ENCODE assay signal across 18 cellular contexts in genomic region chr7:29569648-29570047, GRCh38. TPM values are rescaled to one million over a fixed set of nuclear protein-coding genes. Genes with fewer than 3 reads are reported as not detected.
DNase-seq lines count a peak whose midpoint lies in the region; ATAC-seq and TF ChIP-seq lines count a peak whose summit lies in the region.
"Had no signal": no experiment of that assay in that cellular context is flagged by ENCODE, and none has a peak within 500 bp of the region (broad histone marks: within the 10 kb centered on the region; RNA-seq: fewer than 3 reads in every experiment).

No MANE protein-coding gene starts in this region.

- H3K9me3 ChIP-seq in SK-N-SH (no peaks in the 10 kb centered on the region), heart right ventricle (no peaks in the 10 kb centered on the region)
- H3K9me3 ChIP-seq: Caco-2 had no signal

- ATAC-seq in SK-N-SH treated with all-trans-retinoic acid at 6 μM for 48 hours (no peak), HG03457 (IDR thresholded peaks at IDR 0.05; ENCODE audit: unreplicated experiment) (no peak), heart right ventricle (no peak)
- ATAC-seq: sciatic nerve; stimulated activated memory B cell treated with anti-CD40 and anti-IgM and Interleukin-4, amounts not matched to agents 10 μg/mL and 1 μg/mL and 100 μg/mL, for 72 hours had no signal

- peaks cover 22% of the 10 kb centered on the region; the same call in 1 of the 2 replicates for H3K27me3 ChIP-seq in SK-N-SH (ENCODE audit: insufficient read depth)
- peaks cover 0 to 73% (median 42%) of the 10 kb centered on the region in 7 donors for H3K27me3 ChIP-seq in heart right ventricle

- no peaks in the 10 kb centered on the region for H3K79me2 ChIP-seq in SK-N-SH (ENCODE audit: insufficient read depth)

- no peaks in the 10 kb centered on the region for H4K20me1 ChIP-seq in SK-N-SH (ENCODE audit: insufficient read depth)

- H3K9me2 ChIP-seq in SK-N-SH, result no peaks in the 10 kb centered on the region

- POLR2A ChIA-PET in SK-N-SH (lab: Yijun Ruan, JAX), result no interaction called here

- H3K9ac ChIP-seq in SK-N-SH, result no peak overlapping the region
- H3K9ac ChIP-seq: GM23248 had no signal

- CTCF ChIA-PET in SK-N-SH (lab: Yijun Ruan, JAX), result no interaction called here

- intact Hi-C loops in heart right ventricle (cut with DNase I), result no loop called here

- no peak overlapping the region for H3K4me3 ChIP-seq in SK-N-SH (ENCODE audit: low read depth in 2 of 2, low read length in 1 of 2)
- H3K4me3 ChIP-seq in epithelial cell of esophagus (ENCODE audit: low read length), result no peak overlapping the region
- no peak overlapping the region for H3K4me3 ChIP-seq in heart right ventricle
- H3K4me3 ChIP-seq: GM23248 had no signal

- H3F3A ChIP-seq in SK-N-SH (replicated peaks; ENCODE audit: insufficient read depth), result no peaks in the 10 kb centered on the region

- DNase-seq in SK-N-SH (no peak), NCI-H526 (lab: John Stamatoyannopoulos, UW) (peak; percentile 64 to 77), epithelial cell of esophagus (ENCODE audit: low read depth) (peak; percentile 61), T-helper 1 cell (no peak), heart right ventricle (no peak)
- DNase-seq in activated CD4-positive, alpha-beta T cell treated with anti-CD3 and anti-CD28 coated beads for 48 hours, result no peak
- DNase-seq: activated CD4-positive, CD25-positive, alpha-beta regulatory T cell; activated naive CD4-positive, alpha-beta T cell; dermis blood vessel endothelial cell; GM23248; Kasumi-1; mesendoderm had no signal

- 0 out of 2 replicates have a peak overlapping the region, but pooled peaks have one; percentile 24 for H2AFZ ChIP-seq in SK-N-SH (ENCODE audit: low read depth)
- H2AFZ ChIP-seq: GM23248 had no signal

- H3K4me1 ChIP-seq in SK-N-SH (ENCODE audit: control insufficient read depth in 1 of 2, insufficient read depth in 2 of 2, low read depth in 1 of 2, low read length in 1 of 2) (peaks cover 0 to 20% of the 10 kb centered on the region in 2 experiments; a peak in 1 of 4 replicates), heart right ventricle (peaks cover 7 to 22% (median 18%) of the 10 kb centered on the region in 9 donors)

- no peak for TF ChIP-seq EP300 in SK-N-SH (IDR thresholded peaks at IDR 0.05; ENCODE audit: borderline replicate concordance in 1 of 2, low read depth in 1 of 2, low read length in 1 of 2)

- H3K4me2 ChIP-seq in SK-N-SH, result no peak overlapping the region

- WGBS in SK-N-SH (ENCODE audit: low lambda C conversion rate), result 49% methylated on average over 6 of the region's 6 CpGs
- 60 to 66% methylated on average over 6 of the region's 6 CpGs for WGBS in heart right ventricle, 2 donors

- no peak overlapping the region for H3K27ac ChIP-seq in SK-N-SH (ENCODE audit: low read depth in 2 of 2, low read length in 1 of 2)
- H3K27ac ChIP-seq in heart right ventricle, result no peak overlapping the region
- H3K27ac ChIP-seq: GM23248 had no signal

- TF ChIP-seq RAD21 in SK-N-SH (IDR thresholded peaks at IDR 0.05; ENCODE audit: low read length), result no peak

- no peak for TF ChIP-seq CTCF in SK-N-SH (IDR thresholded peaks at IDR 0.05)
- no peak for TF ChIP-seq CTCF in epithelial cell of esophagus (IDR thresholded peaks at IDR 0.05; ENCODE audit: insufficient read depth, low read depth, low read length, missing control alignments)
- TF ChIP-seq CTCF in heart right ventricle (IDR thresholded peaks at IDR 0.05), result no peak

- no peaks in the 10 kb centered on the region for H3K36me3 ChIP-seq in SK-N-SH (replicated peaks in 1 of 2; ENCODE audit: control insufficient read depth in 1 of 2, insufficient read depth in 2 of 2, low read length in 1 of 2)
- no peaks in the 10 kb centered on the region for H3K36me3 ChIP-seq in heart right ventricle

TF ChIP-seq in SK-N-SH, 30 proteins besides CTCF, POLR2A, EP300 and RAD21 (continues in another document):
- TF ChIP-seq CHD2 (IDR thresholded peaks at IDR 0.05; ENCODE audit: low read length, partially characterized antibody) (no peak), RFX5 (IDR thresholded peaks at IDR 0.05; ENCODE audit: low read length) (no peak), GABPA (IDR thresholded peaks at IDR 0.05; ENCODE audit: low read depth) (no peak), FOXM1 (IDR thresholded peaks at IDR 0.05; ENCODE audit: low read depth) (no peak), MAX (IDR thresholded peaks at IDR 0.05; ENCODE audit: low read depth) (no peak), PBX3 (IDR thresholded peaks at IDR 0.05) (no peak), JUND (IDR thresholded peaks at IDR 0.05) (no peak), MXI1 (IDR thresholded peaks at IDR 0.05; ENCODE audit: low read depth, low read length) (no peak), YY1 (IDR thresholded peaks at IDR 0.05; ENCODE audit: low read depth) (no peak), SIN3A (IDR thresholded peaks at IDR 0.05; ENCODE audit: borderline replicate concordance, low read depth, low read length) (no peak), USF1 (IDR thresholded peaks at IDR 0.05; ENCODE audit: borderline replicate concordance, low read depth) (no peak)

TF ChIP-seq in SK-N-SH treated with all-trans-retinoic acid at 6 μM for 48 hours, 23 proteins besides CTCF, POLR2A, EP300 and RAD21:
- TF ChIP-seq ZNF70 (CRISPR knock-in tag; IDR thresholded peaks at IDR 0.05), result no peak
- TF ChIP-seq PPARA (CRISPR knock-in tag; IDR thresholded peaks at IDR 0.05; ENCODE audit: borderline replicate concordance), result no peak
- no peak for TF ChIP-seq TOX (CRISPR knock-in tag; IDR thresholded peaks at IDR 0.05; ENCODE audit: borderline replicate concordance)
- TF ChIP-seq PATZ1 (CRISPR knock-in tag; IDR thresholded peaks at IDR 0.05; ENCODE audit: borderline replicate concordance), result no peak
- no peak for TF ChIP-seq TSHZ2 (CRISPR knock-in tag; IDR thresholded peaks at IDR 0.05)
- no peak for TF ChIP-seq GLIS3 (CRISPR knock-in tag; IDR thresholded peaks at IDR 0.05)

RNA-seq across cellular contexts. Expression of gene PRR15, which starts 6.0 kb away (rescaled TPM):
- polyA plus RNA-seq in SK-N-SH (2012; rRNA removed), result 0.36 and 0.49 TPM in 2 replicates
- polyA plus RNA-seq in SK-N-SH (2012; cell fraction: cytosol; rRNA removed), result 0.39 and 0.60 TPM in 2 replicates
- 0.41 and 0.58 TPM in 2 replicates for polyA plus RNA-seq in SK-N-SH (2012; cell fraction: nucleus; rRNA removed)
- under 1 TPM in 5 of 10 donors, not detected in 5; 0.14 to 0.49 (median 0.23) TPM for total RNA-seq in heart right ventricle
- under 1 TPM; 0.29 to 0.42 TPM for polyA plus RNA-seq in heart right ventricle
- total RNA-seq: sciatic nerve had no signal
- polyA plus RNA-seq: AG04450 had no signal

Comparison
In these comparisons a context has a peak if more than half of its experiments do, and no peak if none do; other contexts are left out.
1. DNase-seq: peak in NCI-H526 (2 of 2) and epithelial cell of esophagus (single experiment); none in SK-N-SH (single experiment), T-helper 1 cell (0 of 5), activated CD4-positive, alpha-beta T cell treated with anti-CD3 and anti-CD28 coated beads for 48 hours (single experiment) and heart right ventricle (0 of 2).